In genomic region chr2:124625561-124625960, GRCh38 we compare ENCODE assay signal across 8 cellular contexts.
"Had no signal": no experiment of that assay in that cellular context is flagged by ENCODE, and none has a peak within 500 bp of the region (broad histone marks: within the 10 kb centered on the region; RNA-seq: fewer than 3 reads in every experiment).

No MANE protein-coding gene starts in this region.

- ATAC-seq: GM12878 had no signal

- H3K4me3 ChIP-seq: GM12878 had no signal

- FAIRE-seq: G401.6, GM12878, GM12891, GM12892, GM18507, GM19239 had no signal

- DNase-seq: GDM1, GF-D8 had no signal
